In the genomic region with DNA sequence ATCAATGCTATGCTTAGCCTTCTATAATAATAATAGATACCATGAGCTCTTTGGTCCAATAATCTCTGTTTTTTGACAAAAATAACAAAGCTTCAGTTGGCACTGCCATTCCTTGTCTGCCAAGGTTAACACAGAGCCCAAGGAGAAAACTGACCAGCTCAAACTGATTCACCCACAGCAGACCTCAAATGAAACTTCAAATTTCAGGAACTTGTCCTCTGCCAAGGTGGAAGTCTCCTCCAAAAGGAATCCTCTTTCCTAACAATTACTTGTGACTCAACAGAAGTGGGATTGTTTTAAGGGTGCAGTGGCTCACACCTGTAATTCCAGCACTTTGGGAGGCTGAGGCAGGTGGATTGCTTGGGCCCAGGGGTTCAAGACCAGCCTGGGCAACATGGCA, we compare ENCODE assay signal across 18 cellular contexts.
"Had no signal": no experiment of that assay in that cellular context is flagged by ENCODE, and none has a peak within 500 bp of the region (broad histone marks: within the 10 kb centered on the region; RNA-seq: fewer than 3 reads in every experiment).

No MANE protein-coding gene starts in this region.

- H3K27me3 Mint-ChIP-seq: activated CD8-positive, alpha-beta memory T cell treated with anti-CD3 and anti-CD28 coated beads, Interleukin-2, amount 10 ng/mL, durations not matched to agents 7 days and 5 days; progenitor cell of endocrine pancreas had no signal

- DNase-seq: activated CD8-positive, alpha-beta memory T cell treated with anti-CD3 and anti-CD28 coated beads, Interleukin-2, amount 10 ng/mL, durations not matched to agents 7 days and 5 days; activated effector memory CD4-positive, alpha-beta T cell treated with anti-CD3 and anti-CD28 coated beads, Interleukin-2, amount 50 U/mL, for 16 hours; activated naive CD4-positive, alpha-beta T cell treated with anti-CD3 and anti-CD28 coated beads, Interleukin-2, amount 50 U/mL, for 16 hours; activated T-cell treated with anti-CD3 and anti-CD28 coated beads, Interleukin-2, amount 50 U/mL, for 1 hour; adrenal gland; cerebellar nuclear complex; cortex of kidney; lower lobe of right lung; stimulated activated CD4-positive, alpha-beta T cell treated with anti-CD3 and anti-CD28 coated beads, Interleukin-12 subunit alpha, Interleukin-12 subunit beta, amount 100 ng/mL, for 4 hours; stimulated activated CD4-positive, alpha-beta T cell treated with anti-CD3 and anti-CD28 coated beads, Interleukin-1b, Interleukin-23, amount 100 ng/mL, for 48 hours; stimulated activated CD8-positive, alpha-beta memory T cell treated with anti-CD3 and anti-CD28 coated beads, Interleukin-4, amount 100 ng/mL, for 48 hours; stimulated activated naive CD4-positive, alpha-beta T cell treated with Interleukin-2 at 50 U/mL for 16 hours; T-helper 9 cell; upper lobe of left lung had no signal

- H3K9me3 ChIP-seq: adrenal gland, breast epithelium, lower lobe of right lung, suprapubic skin, upper lobe of left lung had no signal

- H3K36me3 ChIP-seq: adrenal gland, breast epithelium, lower lobe of right lung, suprapubic skin, upper lobe of left lung had no signal

- H3K27ac ChIP-seq: breast epithelium, lower lobe of right lung, suprapubic skin had no signal

- H3K4me3 ChIP-seq: adrenal gland, breast epithelium, lower lobe of right lung, suprapubic skin, upper lobe of left lung had no signal

- H3K4me3 Mint-ChIP-seq: activated CD8-positive, alpha-beta memory T cell treated with anti-CD3 and anti-CD28 coated beads, Interleukin-2, amount 10 ng/mL, durations not matched to agents 7 days and 5 days had no signal

- H3K4me1 ChIP-seq: breast epithelium, suprapubic skin had no signal

- H3K27me3 ChIP-seq: adrenal gland, breast epithelium, suprapubic skin, upper lobe of left lung had no signal

- ATAC-seq: activated CD4-positive, CD25-positive, alpha-beta regulatory T cell treated with anti-CD3 and anti-CD28 coated beads, Interleukin-2, amount 50 U/mL, for 24 hours; activated CD8-positive, alpha-beta memory T cell treated with anti-CD3 and anti-CD28 coated beads, Interleukin-2, amount 10 ng/mL, durations not matched to agents 7 days and 5 days; lower lobe of right lung had no signal

- H3K27ac Mint-ChIP-seq: activated CD8-positive, alpha-beta memory T cell treated with anti-CD3 and anti-CD28 coated beads, Interleukin-2, amount 10 ng/mL, durations not matched to agents 7 days and 5 days had no signal
